ENCODE assay signal across 17 cellular contexts in genomic region chr17:28737316-28737715, GRCh38. TPM values are rescaled to one million over a fixed set of nuclear protein-coding genes. Genes with fewer than 3 reads are reported as not detected.
DNase-seq lines count a peak whose midpoint lies in the region; ATAC-seq and TF ChIP-seq lines count a peak whose summit lies in the region.
"Had no signal": no experiment of that assay in that cellular context is flagged by ENCODE, and none has a peak within 500 bp of the region (broad histone marks: within the 10 kb centered on the region; RNA-seq: fewer than 3 reads in every experiment).

No MANE protein-coding gene starts in this region.

- POLR2A ChIA-PET in PC-3 (lab: Charles Lee; ENCODE audit: unreplicated experiment): no interaction called here

- peak overlapping the region; percentile 89; the same call in 1 of the 2 replicates for H3K9ac ChIP-seq in OCI-LY3 (ENCODE audit: low read length)
- H3K9ac ChIP-seq in PC-3 (ENCODE audit: low read length): no peak overlapping the region
- H3K9ac ChIP-seq: SK-N-SH had no signal

- peaks cover 82% of the 10 kb centered on the region for H3K4me1 ChIP-seq in OCI-LY3 (ENCODE audit: low read length)
- peaks cover 9 to 70% (median 40%) of the 10 kb centered on the region in 6 donors for H3K4me1 ChIP-seq in spleen
- H3K4me1 ChIP-seq in PC-3 (ENCODE audit: insufficient read depth, low read length): peaks cover 9% of the 10 kb centered on the region; the same call in 1 of the 2 replicates

- intact Hi-C loops in spleen (cut with DNase I; ENCODE audit: low total_unique reads) (no loop called here), PC-3 (cut with micrococcal nuclease) (no loop called here)

- no peak overlapping the region for H3K27ac Mint-ChIP-seq in T-helper 2 cell treated with Interferon-gamma antibody and Interleukin-4, amounts not matched to agents 5 μg/mL and 100 μg/mL, for 36 hours
- H3K27ac Mint-ChIP-seq: HFFc6 had no signal

- DNase-seq in GM12864 (ENCODE audit: low read depth): no peak
- DNase-seq in islet precursor cell: peak; percentile 43
- no peak for DNase-seq in spleen
- DNase-seq in PC-3: no peak
- DNase-seq in left lobe of liver (ENCODE audit: low spot score): no peak
- DNase-seq in T-helper 2 cell treated with Interferon-gamma antibody and Interleukin-4, amounts not matched to agents 5 μg/mL and 100 μg/mL, for 36 hours (ENCODE audit: low spot score): no peak
- DNase-seq: COR-L47, H7, HFFc6, NCI-H1048, NCI-H1436, NCI-H1930, SHP77 treated with DMSO at 0.1 percent for 48 hours, SK-N-SH, T-cell had no signal

- H3K36me3 Mint-ChIP-seq in T-helper 2 cell treated with Interferon-gamma antibody and Interleukin-4, amounts not matched to agents 5 μg/mL and 100 μg/mL, for 36 hours (ENCODE audit: low read depth): peaks cover 15% of the 10 kb centered on the region

- no TSS peak for BruUV-seq in PC-3 (replicated peaks; lab: Mats Ljungman, UMichigan)

- no peak for TF ChIP-seq POLR2A in spleen (IDR thresholded peaks at IDR 0.05)

- H3K4me1 Mint-ChIP-seq in T-helper 2 cell treated with Interferon-gamma antibody and Interleukin-4, amounts not matched to agents 5 μg/mL and 100 μg/mL, for 36 hours (ENCODE audit: low read depth): peaks cover 15% of the 10 kb centered on the region

- H3K79me2 ChIP-seq in OCI-LY3 (ENCODE audit: low read length) (peaks cover 12% of the 10 kb centered on the region), PC-3 (ENCODE audit: low read length) (no peaks in the 10 kb centered on the region)

- peak overlapping the region; percentile 81 for H3K4me2 ChIP-seq in OCI-LY3 (ENCODE audit: low read length)
- H3K4me2 ChIP-seq in PC-3 (ENCODE audit: low read length): no peak overlapping the region
- H3K4me2 ChIP-seq: SK-N-SH had no signal

- H4K20me1 ChIP-seq in OCI-LY3 (ENCODE audit: insufficient read depth, low read length) (no peaks in the 10 kb centered on the region), PC-3 (ENCODE audit: low read length) (no peaks in the 10 kb centered on the region)

- H3K4me3 Mint-ChIP-seq in T-helper 2 cell treated with Interferon-gamma antibody and Interleukin-4, amounts not matched to agents 5 μg/mL and 100 μg/mL, for 36 hours: no peak overlapping the region
- H3K4me3 Mint-ChIP-seq: HFFc6, T-cell had no signal

- peaks cover 42% of the 10 kb centered on the region for H3K36me3 ChIP-seq in OCI-LY3 (replicated peaks; ENCODE audit: low read depth, low read length)
- H3K36me3 ChIP-seq in spleen: peaks cover 0 to 26% (median 2%) of the 10 kb centered on the region in 6 donors
- no peaks in the 10 kb centered on the region for H3K36me3 ChIP-seq in PC-3 (ENCODE audit: low read depth, low read length)

- H3K27ac ChIP-seq in OCI-LY3 (ENCODE audit: low read length) (peak overlapping the region; percentile 94), spleen (peak overlapping the region in 5 of 8 donors; percentile 26 to 96 (median 83)), PC-3 (ENCODE audit: low read length) (no peak overlapping the region)

- no peaks in the 10 kb centered on the region for H3K27me3 Mint-ChIP-seq in T-helper 2 cell treated with Interferon-gamma antibody and Interleukin-4, amounts not matched to agents 5 μg/mL and 100 μg/mL, for 36 hours (ENCODE audit: low read depth)
- H3K27me3 Mint-ChIP-seq: T-cell had no signal

- ATAC-seq in PC-3 (no peak), left lobe of liver (no peak), HG03457 (IDR thresholded peaks at IDR 0.05; ENCODE audit: unreplicated experiment) (no peak)

- peaks cover 3% of the 10 kb centered on the region for H3K9me3 Mint-ChIP-seq in T-helper 2 cell treated with Interferon-gamma antibody and Interleukin-4, amounts not matched to agents 5 μg/mL and 100 μg/mL, for 36 hours
- H3K9me3 Mint-ChIP-seq: T-cell had no signal

- 93 to 98% (median 96%) methylated on average over 7 to 12 of the region's 12 CpGs for WGBS in spleen, 5 donors

- CTCF ChIA-PET in PC-3 (lab: Charles Lee): no interaction called here

- no peaks in the 10 kb centered on the region for H3K9me3 ChIP-seq in OCI-LY3 (ENCODE audit: insufficient read depth, low read length)
- H3K9me3 ChIP-seq in spleen: no peaks in the 10 kb centered on the region
- H3K9me3 ChIP-seq in PC-3 (ENCODE audit: low read length): no peaks in the 10 kb centered on the region
- H3K9me3 ChIP-seq: SK-N-SH had no signal

- no peak for TF ChIP-seq CTCF in GM12864 (IDR thresholded peaks at IDR 0.05; ENCODE audit: low read depth, low read length, missing control alignments)
- TF ChIP-seq CTCF in OCI-LY3 (IDR thresholded peaks at IDR 0.05; ENCODE audit: low read depth, low read length): no peak
- TF ChIP-seq CTCF in spleen (IDR thresholded peaks at IDR 0.05 in 8 of 11, conservative IDR thresholded peaks at IDR 0.05 in 3 of 11): no peak
- TF ChIP-seq CTCF in PC-3 (conservative IDR thresholded peaks at IDR 0.05; ENCODE audit: low read depth, low read length): no peak

- H3K9me2 ChIP-seq in PC-3 (replicated peaks; ENCODE audit: low read length): no peaks in the 10 kb centered on the region
- H3K9me2 ChIP-seq: SK-N-SH had no signal

- H3F3A ChIP-seq in PC-3 (ENCODE audit: low read length, unreplicated experiment): no peaks in the 10 kb centered on the region

- no peaks in the 10 kb centered on the region for H3K27me3 ChIP-seq in OCI-LY3 (ENCODE audit: low read depth, low read length)
- H3K27me3 ChIP-seq in spleen (replicated peaks in 1 of 7): no peaks in the 10 kb centered on the region
- no peaks in the 10 kb centered on the region for H3K27me3 ChIP-seq in PC-3 (ENCODE audit: low read length)

- peak overlapping the region; percentile 50; the same call in 1 of the 2 replicates for H3K4me3 ChIP-seq in GM12864 (ENCODE audit: low read depth, low read length)
- H3K4me3 ChIP-seq in OCI-LY3 (ENCODE audit: low read length): peak overlapping the region; percentile 60
- H3K4me3 ChIP-seq in spleen: peak overlapping the region in 1 of 8 donors; percentile 49
- H3K4me3 ChIP-seq in PC-3 (ENCODE audit: low read length): no peak overlapping the region

- H2AFZ ChIP-seq in OCI-LY3 (ENCODE audit: low read depth, low read length) (no peak overlapping the region), PC-3 (ENCODE audit: low read length) (no peak overlapping the region)

RNA-seq across cellular contexts. Expression of gene TRAF4, which starts 6.5 kb away (rescaled TPM):
- 10 to 100 TPM; 19.8 to 75.5 (median 32.7) TPM for total RNA-seq in spleen
- polyA plus RNA-seq in spleen: 10 to 100 TPM; 24.8 to 38.1 (median 35.6) TPM
- total RNA-seq in PC-3 (2014; rRNA removed): 81.5 and 104 TPM in 2 replicates
- total RNA-seq in left lobe of liver: 49.0 TPM

RNA-seq across cellular contexts. Expression of gene NEK8, which starts 8.7 kb away (rescaled TPM):
- total RNA-seq in spleen (10 to 100 TPM in 6 of 7 donors, 1 to 10 TPM in 1; 8.9 to 17.6 (median 12.8) TPM), PC-3 (2014; rRNA removed) (2.4 and 3.7 TPM in 2 replicates), left lobe of liver (3.2 TPM)
- 10 to 100 TPM in 1 of 3 donors, 1 to 10 TPM in 2; 7.3 to 14.3 (median 7.7) TPM for polyA plus RNA-seq in spleen

RNA-seq across cellular contexts. Expression of gene TLCD1, which starts 11.3 kb away (rescaled TPM):
- total RNA-seq in spleen: 1 to 10 TPM in 5 of 7 donors, under 1 TPM in 1, not detected in 1; 0.97 to 2.6 (median 2.0) TPM
- polyA plus RNA-seq in spleen: 1 to 10 TPM; 2.3 to 3.5 (median 2.4) TPM
- total RNA-seq in PC-3 (2014; rRNA removed): 7.1 and 9.3 TPM in 2 replicates
- total RNA-seq in left lobe of liver: 4.8 TPM

RNA-seq across cellular contexts. Expression of gene RPL23A, which starts 17.5 kb away (rescaled TPM):
- 1,000 to 10,000 TPM in 4 of 7 donors, 100 to 1,000 TPM in 3; 571 to 2,010 (median 1,472) TPM for total RNA-seq in spleen
- 1,000 to 10,000 TPM; 2,562 to 3,144 (median 3,044) TPM for polyA plus RNA-seq in spleen
- 390 and 515 TPM in 2 replicates for total RNA-seq in PC-3 (2014; rRNA removed)
- 346 TPM for total RNA-seq in left lobe of liver

RNA-seq across cellular contexts. Expression of gene RAB34, which starts 19.6 kb away (rescaled TPM):
- total RNA-seq in spleen (100 to 1,000 TPM in 1 of 7 donors, 10 to 100 TPM in 6; 31.4 to 111 (median 49.4) TPM), PC-3 (2014; rRNA removed) (207 and 211 TPM in 2 replicates), left lobe of liver (4.9 TPM)
- 10 to 100 TPM; 45.6 to 59.5 (median 56.6) TPM for polyA plus RNA-seq in spleen
